Comparison of ENCODE assay signal across 15 cellular contexts in the genomic region with DNA sequence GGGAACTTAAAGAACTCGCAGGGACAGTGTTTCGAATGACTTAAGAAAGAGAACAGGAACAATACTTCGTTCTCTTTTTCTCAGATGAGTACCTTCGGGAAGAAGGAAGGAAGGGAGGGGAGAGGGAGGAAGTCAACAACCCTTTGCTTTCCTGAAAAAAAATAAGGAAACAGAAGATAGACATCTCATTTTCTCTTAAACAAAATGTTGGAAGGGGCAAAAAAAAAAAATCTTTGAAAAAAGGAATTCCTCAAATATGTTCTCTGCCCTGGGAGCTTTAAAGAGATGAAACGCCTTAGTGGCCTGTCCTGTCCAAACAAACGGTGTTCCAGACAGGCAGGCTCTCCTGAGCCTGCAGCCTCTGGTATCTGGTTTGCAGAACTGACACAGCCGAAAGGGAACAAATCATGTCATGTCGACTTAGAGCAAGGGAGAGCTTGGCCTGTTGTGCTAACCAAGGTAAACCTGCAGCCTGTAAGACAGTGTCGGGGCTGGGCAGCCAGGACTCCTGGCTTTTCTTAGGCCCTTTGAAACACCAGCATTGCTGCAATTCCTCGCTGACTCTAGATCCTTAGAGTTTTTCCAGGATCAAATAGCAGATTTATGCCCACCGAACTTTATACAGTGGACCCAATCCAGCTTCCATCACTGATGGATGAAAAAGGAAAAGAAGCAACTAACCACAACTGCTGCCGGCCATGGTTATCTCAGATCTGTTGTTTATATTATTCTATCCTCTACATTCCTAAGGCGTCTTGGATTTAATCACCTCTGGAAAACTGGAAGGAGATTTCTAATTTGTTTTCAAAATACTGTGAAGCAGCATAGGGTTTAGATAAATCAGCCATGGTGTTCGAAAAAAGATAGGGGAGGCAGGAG. TPM values are rescaled to one million over a fixed set of nuclear protein-coding genes. Genes with fewer than 3 reads are reported as not detected.
DNase-seq lines count a peak whose midpoint lies in the region; TF ChIP-seq lines count a peak whose summit lies in the region.
"Had no signal": no experiment of that assay in that cellular context is flagged by ENCODE, and none has a peak within 500 bp of the region (broad histone marks: within the 10 kb centered on the region; RNA-seq: fewer than 3 reads in every experiment).

A gene with protein sequence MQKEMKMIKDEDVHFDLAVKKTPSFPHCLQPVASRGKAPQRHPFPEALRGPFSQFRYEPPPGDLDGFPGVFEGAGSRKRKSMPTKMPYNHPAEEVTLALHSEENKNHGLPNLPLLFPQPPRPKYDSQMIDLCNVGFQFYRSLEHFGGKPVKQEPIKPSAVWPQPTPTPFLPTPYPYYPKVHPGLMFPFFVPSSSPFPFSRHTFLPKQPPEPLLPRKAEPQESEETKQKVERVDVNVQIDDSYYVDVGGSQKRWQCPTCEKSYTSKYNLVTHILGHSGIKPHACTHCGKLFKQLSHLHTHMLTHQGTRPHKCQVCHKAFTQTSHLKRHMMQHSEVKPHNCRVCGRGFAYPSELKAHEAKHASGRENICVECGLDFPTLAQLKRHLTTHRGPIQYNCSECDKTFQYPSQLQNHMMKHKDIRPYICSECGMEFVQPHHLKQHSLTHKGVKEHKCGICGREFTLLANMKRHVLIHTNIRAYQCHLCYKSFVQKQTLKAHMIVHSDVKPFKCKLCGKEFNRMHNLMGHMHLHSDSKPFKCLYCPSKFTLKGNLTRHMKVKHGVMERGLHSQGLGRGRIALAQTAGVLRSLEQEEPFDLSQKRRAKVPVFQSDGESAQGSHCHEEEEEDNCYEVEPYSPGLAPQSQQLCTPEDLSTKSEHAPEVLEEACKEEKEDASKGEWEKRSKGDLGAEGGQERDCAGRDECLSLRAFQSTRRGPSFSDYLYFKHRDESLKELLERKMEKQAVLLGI (minus strand): TSS at position 51 of the 879 bp plus-strand sequence. CDS start 45,914 bp downstream, outside the sequence.

- H3K9ac ChIP-seq in mucosa of rectum (ENCODE audit: low read depth in 1 of 2, low read length in 2 of 2), result no peak within 1 kb of the TSS

- intact Hi-C loops in dorsolateral prefrontal cortex (cut with DNase I), result no loop called here
- intact Hi-C loops in thyroid gland (cut with DNase I), result no loop called here

- H3K4me1 ChIP-seq in mucosa of rectum (ENCODE audit: control insufficient read depth in 2 of 2, insufficient read depth in 2 of 2, low read length in 2 of 2) (peaks cover 0 to 7% of the 10 kb centered on the region in 2 donors), thyroid gland (peaks cover 21 to 56% of the 10 kb centered on the region in 2 donors)

- peak within 1 kb of the TSS in 33 of 59 donors; percentile 1 to 44 (median 16) for H3K4me3 ChIP-seq in dorsolateral prefrontal cortex
- peak within 1 kb of the TSS in 1 of 2 donors; percentile 35 for H3K4me3 ChIP-seq in mucosa of rectum (ENCODE audit: low read length in 2 of 2)
- H3K4me3 ChIP-seq in thyroid gland (replicated peaks in 1 of 3), result peak within 1 kb of the TSS in 1 of 3 donors; percentile 13

- no peaks in the 10 kb centered on the region for H3K9me3 ChIP-seq in mucosa of rectum (ENCODE audit: control insufficient read depth in 2 of 2, low read length in 2 of 2)
- H3K9me3 ChIP-seq in thyroid gland, result no peaks in the 10 kb centered on the region

- TF ChIP-seq POLR2A in thyroid gland (IDR thresholded peaks at IDR 0.05), result peak in 1 of 2 donors; percentile 11

- H3K27ac ChIP-seq in dorsolateral prefrontal cortex, result peak within 1 kb of the TSS in 41 of 59 donors; percentile 2 to 78 (median 55)
- peak within 1 kb of the TSS; percentile 1 to 2 for H3K27ac ChIP-seq in mucosa of rectum (ENCODE audit: low read depth in 2 of 2, low read length in 2 of 2)
- peak within 1 kb of the TSS; percentile 24 to 72 (median 56) for H3K27ac ChIP-seq in thyroid gland
- H3K27ac ChIP-seq in RWPE1, result no peak within 1 kb of the TSS

- POLR2A ChIA-PET in RWPE1 (lab: Yijun Ruan, JAX; ENCODE audit: low non-redundant PET), result no interaction called here

- no peaks in the 10 kb centered on the region for H3K36me3 ChIP-seq in mucosa of rectum (ENCODE audit: control insufficient read depth in 2 of 2, insufficient read depth in 2 of 2, low read length in 2 of 2)
- H3K36me3 ChIP-seq in thyroid gland, result no peaks in the 10 kb centered on the region

- H3K27me3 ChIP-seq in dorsolateral prefrontal cortex (no peaks in the 10 kb centered on the region), mucosa of rectum (ENCODE audit: control insufficient read depth in 2 of 2, insufficient read depth in 2 of 2, low read length in 2 of 2) (no peaks in the 10 kb centered on the region), thyroid gland (no peaks in the 10 kb centered on the region)

- CTCF ChIA-PET in RWPE1 (lab: Yijun Ruan, JAX), result interaction anchor here (0.8 kb wide), 1 partner anchor 1547 kb away, joined by 3 read pairs; no protein-coding TSS in a partner anchor

- TF ChIP-seq CTCF in dorsolateral prefrontal cortex (IDR thresholded peaks at IDR 0.05 in 54 of 56, conservative IDR thresholded peaks at IDR 0.05 in 2 of 56; ENCODE audit: low read depth in 1 of 56, partially characterized antibody in 56 of 56), result no peak
- no peak for TF ChIP-seq CTCF in thyroid gland (IDR thresholded peaks at IDR 0.05)
- TF ChIP-seq CTCF in RWPE1 (conservative IDR thresholded peaks at IDR 0.05; ENCODE audit: low read depth), result no peak

- DNase-seq in SIG-M5 treated with dmso at 0.1 percent for 504 hours (lab: John Stamatoyannopoulos, UW; ENCODE audit: unreplicated experiment), result peak; percentile 20
- DNase-seq in SIG-M5 (lab: John Stamatoyannopoulos, UW), result no peak
- DNase-seq in dorsolateral prefrontal cortex, result no peak
- peak; percentile 60 to 66 for DNase-seq in thyroid gland
- DNase-seq in RWPE1 (ENCODE audit: low spot score), result no peak
- DNase-seq in medulla oblongata (ENCODE audit: extremely low spot score), result no peak
- no peak for DNase-seq in NCI-H1092 treated with DMSO at 0.1 percent for 48 hours (lab: John Stamatoyannopoulos, UW)
- DNase-seq: activated CD4-positive, alpha-beta memory T cell treated with anti-CD3 and anti-CD28 coated beads, Interleukin-2, amount 10 ng/mL, durations not matched to agents 7 days and 5 days; activated naive CD8-positive, alpha-beta T cell treated with anti-CD3 and anti-CD28 coated beads for 36 hours; effector CD4-positive, alpha-beta T cell; naive thymus-derived CD8-positive, alpha-beta T cell; NCI-H1436 treated with DMSO at 0.1 percent for 48 hours; T-helper 2 cell had no signal

- WGBS in thyroid gland, 2 donors, result 38 to 47% methylated on average over 13 to 14 of the region's 14 CpGs

RNA-seq across cellular contexts. Expression of the gene that starts here (rescaled TPM):
- 10 to 100 TPM in 1 of 120 experiments, 1 to 10 TPM in 118, under 1 TPM in 1; 0.42 to 10.1 (median 3.9) TPM for total RNA-seq in dorsolateral prefrontal cortex
- total RNA-seq in thyroid gland, result 10 to 100 TPM in 1 of 4 donors, 1 to 10 TPM in 3; 1.3 to 14.7 (median 3.0) TPM
- total RNA-seq: A172; activated CD4-positive, alpha-beta memory T cell treated with anti-CD3 and anti-CD28 coated beads, Interleukin-2, amount 10 ng/mL, durations not matched to agents 7 days and 5 days; activated naive CD8-positive, alpha-beta T cell treated with anti-CD3 and anti-CD28 coated beads for 36 hours; naive thymus-derived CD8-positive, alpha-beta T cell had no signal

Comparison
In these comparisons a context has a peak if more than half of its experiments do, and no peak if none do; other contexts are left out.
1. DNase-seq: peak in SIG-M5 treated with dmso at 0.1 percent for 504 hours (single experiment) and thyroid gland (2 of 2); none in SIG-M5 (single experiment), dorsolateral prefrontal cortex (0 of 10), RWPE1 (single experiment), medulla oblongata (single experiment) and NCI-H1092 treated with DMSO at 0.1 percent for 48 hours (single experiment).